ENCODE assay signal across 7 cellular contexts in genomic region chr16:87477209-87477981, GRCh38. TPM values are rescaled to one million over a fixed set of nuclear protein-coding genes. Genes with fewer than 3 reads are reported as not detected.
DNase-seq lines count a peak whose midpoint lies in the region; ATAC-seq and TF ChIP-seq lines count a peak whose summit lies in the region.
"Not testable (repeated sequence)": the region's sequence is repeated elsewhere in the genome, so short reads cannot be mapped to it uniquely, and the experiment has no call there.

No MANE protein-coding gene starts in this region.

- not testable (repeated sequence) for H3K36me3 ChIP-seq in DOHH2 (ENCODE audit: control insufficient read depth, low read length); right lobe of liver

- H3K4me1 ChIP-seq in DOHH2 (ENCODE audit: control insufficient read depth, low read length) = peaks cover 13% of the 10 kb centered on the region
- H3K4me1 ChIP-seq in right lobe of liver = peaks cover 0 to 32% (median 8%) of the 10 kb centered on the region in 4 donors

- WGBS in right lobe of liver (ENCODE audit: insufficient coverage, low coverage, low lambda C conversion rate, missing lambda C conversion rate) = 61% methylated on average over 25 of the region's 30 CpGs

- DNase-seq in M059J (ENCODE audit: low read depth) (peak; percentile 87), chondrocyte (ENCODE audit: low spot score) (peak; percentile 79), head of caudate nucleus (peak; percentile 55 to 93 (median 83)), right lobe of liver (peak in 2 of 3 donors; percentile 74 to 81), putamen (ENCODE audit: low spot score) (peak; percentile 74)
- DNase-seq in activated naive CD4-positive, alpha-beta T cell treated with anti-CD3 and anti-CD28 coated beads, Interleukin-2, amount 10 ng/mL, durations not matched to agents 7 days and 5 days = not testable (repeated sequence)

- H3K27ac ChIP-seq in DOHH2 (ENCODE audit: low read depth, low read length); right lobe of liver: not testable (repeated sequence)

- not testable (repeated sequence) for H3F3A ChIP-seq in DOHH2 (ENCODE audit: control insufficient read depth, insufficient read depth)

- peak overlapping the region; percentile 37 for H3K27ac Mint-ChIP-seq in activated naive CD4-positive, alpha-beta T cell treated with anti-CD3 and anti-CD28 coated beads, Interleukin-2, amount 10 ng/mL, durations not matched to agents 7 days and 5 days
- H3K27ac Mint-ChIP-seq in chondrocyte (ENCODE audit: unreplicated experiment) = not testable (repeated sequence)

- H3K9me3 ChIP-seq in DOHH2 (ENCODE audit: control insufficient read depth, insufficient read depth, low read length); right lobe of liver: not testable (repeated sequence)

- H3K36me3 Mint-ChIP-seq in activated naive CD4-positive, alpha-beta T cell treated with anti-CD3 and anti-CD28 coated beads, Interleukin-2, amount 10 ng/mL, durations not matched to agents 7 days and 5 days; chondrocyte (ENCODE audit: low read depth): not testable (repeated sequence)

- not testable (repeated sequence) for TF ChIP-seq CTCF in DOHH2 (IDR thresholded peaks at IDR 0.05; ENCODE audit: low read depth, low read length, poor library complexity, severe bottlenecking); chondrocyte (IDR thresholded peaks at IDR 0.05); right lobe of liver (IDR thresholded peaks at IDR 0.05)

- peak overlapping the region; percentile 10 for H3K4me2 ChIP-seq in DOHH2 (ENCODE audit: low read length)

- H3K4me3 ChIP-seq in DOHH2 (ENCODE audit: low read length); right lobe of liver: not testable (repeated sequence)

- H3K9me3 Mint-ChIP-seq in activated naive CD4-positive, alpha-beta T cell treated with anti-CD3 and anti-CD28 coated beads, Interleukin-2, amount 10 ng/mL, durations not matched to agents 7 days and 5 days; chondrocyte (ENCODE audit: low read depth): not testable (repeated sequence)

- H3K9me2 ChIP-seq in DOHH2 (replicated peaks; ENCODE audit: control insufficient read depth, low read length) = not testable (repeated sequence)

- not testable (repeated sequence) for H3K4me3 Mint-ChIP-seq in activated naive CD4-positive, alpha-beta T cell treated with anti-CD3 and anti-CD28 coated beads, Interleukin-2, amount 10 ng/mL, durations not matched to agents 7 days and 5 days; chondrocyte (ENCODE audit: unreplicated experiment)

- not testable (repeated sequence) for H3K4me1 Mint-ChIP-seq in activated naive CD4-positive, alpha-beta T cell treated with anti-CD3 and anti-CD28 coated beads, Interleukin-2, amount 10 ng/mL, durations not matched to agents 7 days and 5 days
- peaks cover 39% of the 10 kb centered on the region for H3K4me1 Mint-ChIP-seq in chondrocyte (ENCODE audit: low read depth)

- H3K27me3 Mint-ChIP-seq in activated naive CD4-positive, alpha-beta T cell treated with anti-CD3 and anti-CD28 coated beads, Interleukin-2, amount 10 ng/mL, durations not matched to agents 7 days and 5 days; chondrocyte (ENCODE audit: low read depth): not testable (repeated sequence)

- intact Hi-C loops in head of caudate nucleus (cut with DNase I) = loop anchor here (10.0 kb wide), 1 partner anchor 153 kb away; no protein-coding TSS in a partner anchor
- intact Hi-C loops in right lobe of liver (cut with DNase I) = not testable (repeated sequence)

- CTCF ChIA-PET in activated naive CD4-positive, alpha-beta T cell treated with anti-CD3 and anti-CD28 coated beads, Interleukin-2, amount 10 ng/mL, durations not matched to agents 7 days and 5 days (lab: Charles Lee) = not testable (repeated sequence)

- not testable (repeated sequence) for H3K27me3 ChIP-seq in DOHH2 (ENCODE audit: control insufficient read depth, low read length); right lobe of liver

- peaks cover 27% of the 10 kb centered on the region for H3K79me2 ChIP-seq in DOHH2 (ENCODE audit: control insufficient read depth, low read length)

- TF ChIP-seq POLR2A in right lobe of liver (IDR thresholded peaks at IDR 0.05) = not testable (repeated sequence)

- H4K20me1 ChIP-seq in DOHH2 (ENCODE audit: control insufficient read depth, insufficient read depth, low read depth, low read length) = not testable (repeated sequence)

- ATAC-seq in right lobe of liver = peak; percentile 73 to 96 (median 81)

RNA-seq across cellular contexts. Expression of gene ZCCHC14, which starts 15.4 kb away (rescaled TPM):
- 3.4 and 7.8 TPM in 2 replicates for total RNA-seq in M059J (2014; rRNA removed; shearing (Covaris generic))
- 28.0 to 29.6 TPM (median 29.6 TPM) in 3 replicates for total RNA-seq in chondrocyte
- total RNA-seq in right lobe of liver = 10 to 100 TPM; 12.6 to 26.5 (median 17.7) TPM
